ENCODE assay signal across 1 cellular context in genomic region chr7:29265208-29265923, GRCh38.
TF ChIP-seq lines count a peak whose summit lies in the region.

No MANE protein-coding gene starts in this region.

TF ChIP-seq in HCT116, 20 proteins besides CTCF, POLR2A, EP300 and RAD21 (continued from another document):
- no peak for TF ChIP-seq ZBTB33 (IDR thresholded peaks at IDR 0.05; ENCODE audit: extremely low read depth, insufficient replicate concordance, low read length)
TF ChIP-seq in HCT116: peak in this region for 0.
